In genomic region chrX:39509157-39509556, GRCh38 we compare ENCODE assay signal across 27 cellular contexts.
A peak's percentile ranks its signal among the peaks of the same experiment; 100 is the strongest.
DNase-seq lines count a peak whose midpoint lies in the region; ATAC-seq, FAIRE-seq and TF ChIP-seq lines count a peak whose summit lies in the region.
"Had no signal": no experiment of that assay in that cellular context is flagged by ENCODE, and none has a peak within 500 bp of the region (broad histone marks: within the 10 kb centered on the region; RNA-seq: fewer than 3 reads in every experiment).

No MANE protein-coding gene starts in this region.

- TF ChIP-seq CTCF in endodermal cell (conservative IDR thresholded peaks at IDR 0.05) (no peak), kidney (IDR thresholded peaks at IDR 0.05; ENCODE audit: borderline replicate concordance, extremely low read depth, insufficient read depth) (no peak), H9 (conservative IDR thresholded peaks at IDR 0.05) (no peak)

- H3T11ph ChIP-seq in H9 (ENCODE audit: low read length) = no peak overlapping the region

- H3K4me3 Mint-ChIP-seq in activated naive CD8-positive, alpha-beta T cell treated with anti-CD3 and anti-CD28 coated beads for 36 hours = no peak overlapping the region
- no peak overlapping the region for H3K4me3 Mint-ChIP-seq in activated naive CD8-positive, alpha-beta T cell treated with anti-CD3 and anti-CD28 coated beads, Interleukin-2, amount 50 U/mL, for 24 hours
- H3K4me3 Mint-ChIP-seq in T-helper 17 cell = no peak overlapping the region
- H3K4me3 Mint-ChIP-seq in endodermal cell = no peak overlapping the region
- no peak overlapping the region for H3K4me3 Mint-ChIP-seq in H9
- H3K4me3 Mint-ChIP-seq: CD14-positive monocyte; CD4-positive, alpha-beta memory T cell had no signal

- H3K18ac ChIP-seq in neuronal stem cell (ENCODE audit: low read length) (no peak overlapping the region), H9 (ENCODE audit: insufficient read length, low read depth, low read length) (no peak overlapping the region)

- H3K79me2 ChIP-seq in H9 (ENCODE audit: insufficient read depth, low read length) = no peaks in the 10 kb centered on the region

- H3K4me1 ChIP-seq in endodermal cell (ENCODE audit: control insufficient read depth, insufficient read depth, low read length) (peaks cover 6% of the 10 kb centered on the region), neuronal stem cell (ENCODE audit: control insufficient read depth in 2 of 2, insufficient read depth in 1 of 2, low read depth in 1 of 2, low read length in 2 of 2) (peaks cover 0 to 3% of the 10 kb centered on the region in 2 donors), kidney (ENCODE audit: control insufficient read depth in 1 of 2, insufficient read depth in 1 of 2, low read depth in 1 of 2, low read length in 2 of 2) (no peaks in the 10 kb centered on the region), H9 (ENCODE audit: insufficient read depth, low read length) (no peaks in the 10 kb centered on the region)
- H3K4me1 ChIP-seq: BE2C, BLaER1 had no signal

- H3K4me1 Mint-ChIP-seq in activated naive CD8-positive, alpha-beta T cell treated with anti-CD3 and anti-CD28 coated beads for 36 hours = peaks cover 9% of the 10 kb centered on the region
- peaks cover 29% of the 10 kb centered on the region for H3K4me1 Mint-ChIP-seq in activated naive CD8-positive, alpha-beta T cell treated with anti-CD3 and anti-CD28 coated beads, Interleukin-2, amount 50 U/mL, for 24 hours
- H3K4me1 Mint-ChIP-seq in T-helper 17 cell (peaks cover 3% of the 10 kb centered on the region), endodermal cell (peaks cover 19% of the 10 kb centered on the region), H9 (peaks cover 0 to 4% of the 10 kb centered on the region in 2 experiments; a peak in 1 of 4 replicates)
- H3K4me1 Mint-ChIP-seq: CD14-positive monocyte had no signal

- H3K36me3 ChIP-seq in endodermal cell (ENCODE audit: control insufficient read depth, insufficient read depth, low read length) (no peaks in the 10 kb centered on the region), neuronal stem cell (replicated peaks in 1 of 2; ENCODE audit: control insufficient read depth in 2 of 2, insufficient read depth in 2 of 2, low read length in 2 of 2) (no peaks in the 10 kb centered on the region), kidney (ENCODE audit: control insufficient read depth in 1 of 2, insufficient read depth in 2 of 2, low read length in 2 of 2) (no peaks in the 10 kb centered on the region)
- H3K36me3 ChIP-seq: BE2C, BLaER1 had no signal

- H3K27ac ChIP-seq in endodermal cell (ENCODE audit: low read depth, low read length) (no peak overlapping the region), neuronal stem cell (replicated peaks; ENCODE audit: low read length) (no peak overlapping the region), kidney (ENCODE audit: low read depth in 2 of 2, low read length in 2 of 2) (no peak overlapping the region), H9 (ENCODE audit: insufficient read length, low read depth, low read length) (no peak overlapping the region)
- H3K27ac ChIP-seq: BLaER1 had no signal

- H3K9me3 Mint-ChIP-seq in activated naive CD8-positive, alpha-beta T cell treated with anti-CD3 and anti-CD28 coated beads for 36 hours = peaks cover 1% of the 10 kb centered on the region
- no peaks in the 10 kb centered on the region for H3K9me3 Mint-ChIP-seq in activated naive CD8-positive, alpha-beta T cell treated with anti-CD3 and anti-CD28 coated beads, Interleukin-2, amount 50 U/mL, for 24 hours
- H3K9me3 Mint-ChIP-seq in endodermal cell (peaks cover 46% of the 10 kb centered on the region), H9 (peaks cover 45 to 65% of the 10 kb centered on the region in 2 experiments)

- no peaks in the 10 kb centered on the region for H3K79me1 ChIP-seq in neuronal stem cell (ENCODE audit: low read depth, low read length)
- H3K79me1 ChIP-seq in H9 (ENCODE audit: insufficient read depth, low read depth, low read length, poor library complexity, severe bottlenecking) = no peaks in the 10 kb centered on the region

- no peak for FAIRE-seq in kidney (lab: Jason Lieb, UNC)
- FAIRE-seq: A204.1, GM12878, GM12892, GM18507 had no signal

- no peak overlapping the region for H2AK5ac ChIP-seq in neuronal stem cell (ENCODE audit: low read depth, low read length)
- no peak overlapping the region for H2AK5ac ChIP-seq in H9 (ENCODE audit: insufficient read length, low read length)

- H2BK5ac ChIP-seq in neuronal stem cell (ENCODE audit: low read length) (no peak overlapping the region), H9 (ENCODE audit: insufficient read length, low read length) (no peak overlapping the region)

- H3K4me3 ChIP-seq in endodermal cell (ENCODE audit: low read length) = peak overlapping the region; percentile 58
- no peak overlapping the region for H3K4me3 ChIP-seq in neuronal stem cell (ENCODE audit: low read length in 2 of 2)
- H3K4me3 ChIP-seq in kidney (ENCODE audit: low read length in 2 of 2) = no peak overlapping the region
- H3K4me3 ChIP-seq: BLaER1, GM12878 had no signal

- ATAC-seq in activated naive CD8-positive, alpha-beta T cell treated with anti-CD3 and anti-CD28 coated beads, Interleukin-2, amount 50 U/mL, for 24 hours = no peak
- ATAC-seq in T-helper 17 cell = no peak
- ATAC-seq: GM12878 had no signal

- H3K4me2 ChIP-seq in neuronal stem cell (ENCODE audit: insufficient read depth, low read length, poor library complexity, severe bottlenecking) (no peak overlapping the region), H9 (ENCODE audit: insufficient read depth, insufficient read length, low read length) (no peak overlapping the region)
- H3K4me2 ChIP-seq: BLaER1 had no signal

- H3K4ac ChIP-seq in neuronal stem cell (ENCODE audit: low read length) (no peak overlapping the region), H9 (ENCODE audit: low read depth, low read length) (no peak overlapping the region)

- no peak overlapping the region for H2BK20ac ChIP-seq in H9 (ENCODE audit: low read depth, low read length, poor library complexity, severe bottlenecking)

- no peak overlapping the region for H2BK12ac ChIP-seq in neuronal stem cell (ENCODE audit: low read length)
- no peak overlapping the region for H2BK12ac ChIP-seq in H9 (ENCODE audit: insufficient read length, low read depth, low read length)

- peaks cover 8% of the 10 kb centered on the region for H3K36me3 Mint-ChIP-seq in activated naive CD8-positive, alpha-beta T cell treated with anti-CD3 and anti-CD28 coated beads for 36 hours
- peaks cover 2% of the 10 kb centered on the region for H3K36me3 Mint-ChIP-seq in activated naive CD8-positive, alpha-beta T cell treated with anti-CD3 and anti-CD28 coated beads, Interleukin-2, amount 50 U/mL, for 24 hours (ENCODE audit: low read depth)
- H3K36me3 Mint-ChIP-seq in T-helper 17 cell (ENCODE audit: low read depth) = no peaks in the 10 kb centered on the region
- no peaks in the 10 kb centered on the region for H3K36me3 Mint-ChIP-seq in endodermal cell (ENCODE audit: low read depth)
- H3K36me3 Mint-ChIP-seq in H9 (ENCODE audit: insufficient read depth in 1 of 3, low read depth in 3 of 3) = peaks cover 0 to 16% (median 4%) of the 10 kb centered on the region in 3 experiments; a peak in 6 of 7 replicates
- H3K36me3 Mint-ChIP-seq: CD14-positive monocyte; CD4-positive, alpha-beta memory T cell; CD4-positive, CD25-positive, alpha-beta regulatory T cell had no signal

- intact Hi-C loops in kidney (cut with DNase I) = no loop called here

- H4K8ac ChIP-seq in neuronal stem cell (ENCODE audit: low read depth, low read length) (no peak overlapping the region), H9 (replicated peaks; ENCODE audit: insufficient read length, low read depth, low read length) (no peak overlapping the region)

- H3K56ac ChIP-seq in H9 (ENCODE audit: insufficient read length, low read depth, low read length) = no peak overlapping the region

- H2AFZ ChIP-seq in neuronal stem cell (ENCODE audit: low read length) = no peak overlapping the region
- no peak overlapping the region for H2AFZ ChIP-seq in H9 (ENCODE audit: low read length)

- no peak overlapping the region for H4K5ac ChIP-seq in H9 (ENCODE audit: insufficient read length, low read depth, low read length)

- no peaks in the 10 kb centered on the region for H3K27me3 Mint-ChIP-seq in activated naive CD8-positive, alpha-beta T cell treated with anti-CD3 and anti-CD28 coated beads for 36 hours
- H3K27me3 Mint-ChIP-seq in activated naive CD8-positive, alpha-beta T cell treated with anti-CD3 and anti-CD28 coated beads, Interleukin-2, amount 50 U/mL, for 24 hours = no peaks in the 10 kb centered on the region
- H3K27me3 Mint-ChIP-seq in T-helper 17 cell (no peaks in the 10 kb centered on the region), endodermal cell (ENCODE audit: insufficient read depth) (no peaks in the 10 kb centered on the region), H9 (ENCODE audit: low read depth) (no peaks in the 10 kb centered on the region; the same call in 1 of the 2 replicates)
- H3K27me3 Mint-ChIP-seq: CD4-positive, alpha-beta memory T cell; CD4-positive, CD25-positive, alpha-beta regulatory T cell had no signal

- DNase-seq in activated naive CD8-positive, alpha-beta T cell treated with anti-CD3 and anti-CD28 coated beads for 36 hours = no peak
- no peak for DNase-seq in activated naive CD8-positive, alpha-beta T cell treated with anti-CD3 and anti-CD28 coated beads, Interleukin-2, amount 50 U/mL, for 24 hours
- no peak for DNase-seq in T-helper 17 cell
- no peak for DNase-seq in endodermal cell
- DNase-seq in neuronal stem cell (ENCODE audit: low spot score) = no peak
- no peak for DNase-seq in kidney
- no peak for DNase-seq in H9
- DNase-seq: 8988T; ACHN; BE2C; C1 segment of cervical spinal cord; CD4-positive, alpha-beta memory T cell; CD4-positive, CD25-positive, alpha-beta regulatory T cell; CD8-positive, alpha-beta memory T cell; COR-L47; DMS 273 treated with DMSO at 0.1 percent for 48 hours; DMS153; DMS79; DND-41; EL; GDM1 had no signal

- WGBS in endodermal cell (ENCODE audit: insufficient coverage in 1 of 2, insufficient read length in 1 of 2), 2 experiments = 100% methylated on average over 1 of the region's 1 CpG
- no CpG with 5 or more reads among the region's 1 CpG for WGBS in neuronal stem cell (ENCODE audit: extremely low coverage in 2 of 2, insufficient read length in 2 of 2, insufficient replicate concordance in 1 of 2), 2 donors
- no CpG with 5 or more reads among the region's 1 CpG for WGBS in H9 (ENCODE audit: extremely low coverage, insufficient read length, low lambda C conversion rate)

- H3K23me2 ChIP-seq in H9 (ENCODE audit: insufficient read length, low read depth, low read length, poor library complexity, severe bottlenecking) = no peaks in the 10 kb centered on the region

- H4K91ac ChIP-seq in neuronal stem cell (ENCODE audit: low read depth, low read length, poor library complexity) = no peak overlapping the region
- H4K91ac ChIP-seq in H9 (ENCODE audit: insufficient read length, low read depth, low read length) = no peak overlapping the region

- H3K9ac ChIP-seq in endodermal cell (ENCODE audit: extremely low read depth, low read length, poor library complexity, severe bottlenecking) (no peak overlapping the region), neuronal stem cell (ENCODE audit: low read depth, low read length, poor library complexity) (no peak overlapping the region), kidney (ENCODE audit: low read length in 2 of 2) (no peak overlapping the region), H9 (ENCODE audit: extremely low read depth, insufficient read length, low read length) (no peak overlapping the region)
- H3K9ac ChIP-seq: BLaER1 had no signal

- no peaks in the 10 kb centered on the region for H3K9me3 ChIP-seq in T-helper 17 cell (ENCODE audit: control insufficient read depth, low read length, poor library complexity, severe bottlenecking)
- peaks cover 23% of the 10 kb centered on the region for H3K9me3 ChIP-seq in endodermal cell (ENCODE audit: control insufficient read depth, low read length)
- peaks cover 0 to 4% of the 10 kb centered on the region in 2 donors for H3K9me3 ChIP-seq in neuronal stem cell (replicated peaks in 1 of 2; ENCODE audit: control insufficient read depth in 2 of 2, insufficient read depth in 1 of 2, low read depth in 1 of 2, low read length in 2 of 2)
- peaks cover 0 to 5% of the 10 kb centered on the region in 2 donors for H3K9me3 ChIP-seq in kidney (ENCODE audit: control insufficient read depth in 1 of 2, low read length in 2 of 2)
- H3K9me3 ChIP-seq in H9 (ENCODE audit: control insufficient read depth, low read depth, low read length) = peaks cover 12% of the 10 kb centered on the region
- H3K9me3 ChIP-seq: BE2C had no signal

- H3K27me3 ChIP-seq in endodermal cell (ENCODE audit: control insufficient read depth, insufficient read depth, low read length, poor library complexity, severe bottlenecking) (no peaks in the 10 kb centered on the region), neuronal stem cell (ENCODE audit: control insufficient read depth in 3 of 3, insufficient read depth in 3 of 3, low read depth in 1 of 3, low read length in 3 of 3) (peaks cover 0 to 12% (median 0%) of the 10 kb centered on the region in 3 experiments), H9 (ENCODE audit: insufficient read depth, low read length) (no peaks in the 10 kb centered on the region)
- H3K27me3 ChIP-seq: BE2C, BLaER1 had no signal

- H2BK15ac ChIP-seq in neuronal stem cell (ENCODE audit: low read length) (no peak overlapping the region), H9 (ENCODE audit: low read depth, low read length) (no peak overlapping the region)

- H3K27ac Mint-ChIP-seq in activated naive CD8-positive, alpha-beta T cell treated with anti-CD3 and anti-CD28 coated beads for 36 hours = peak overlapping the region; percentile 48
- H3K27ac Mint-ChIP-seq in activated naive CD8-positive, alpha-beta T cell treated with anti-CD3 and anti-CD28 coated beads, Interleukin-2, amount 50 U/mL, for 24 hours = no peak overlapping the region
- H3K27ac Mint-ChIP-seq in T-helper 17 cell = peak overlapping the region; percentile 27
- no peak overlapping the region for H3K27ac Mint-ChIP-seq in endodermal cell
- H3K27ac Mint-ChIP-seq in H9 = no peak overlapping the region
- H3K27ac Mint-ChIP-seq: CD14-positive monocyte; CD4-positive, alpha-beta memory T cell; CD8-positive, alpha-beta memory T cell had no signal

- H3K23ac ChIP-seq in neuronal stem cell (ENCODE audit: low read depth, low read length, poor library complexity) (no peak overlapping the region), H9 (ENCODE audit: insufficient read length, low read depth, low read length) (no peak overlapping the region)

- no peak overlapping the region for H3K14ac ChIP-seq in neuronal stem cell (ENCODE audit: low read length)
- no peak overlapping the region for H3K14ac ChIP-seq in H9 (ENCODE audit: insufficient read depth, low read length)

- H2BK120ac ChIP-seq in neuronal stem cell (ENCODE audit: low read depth, low read length) (no peak overlapping the region), H9 (ENCODE audit: low read depth, low read length, poor library complexity, severe bottlenecking) (no peak overlapping the region)

- H4K20me1 ChIP-seq in H9 (ENCODE audit: control insufficient read depth, insufficient read depth, insufficient read length) = no peaks in the 10 kb centered on the region
- H4K20me1 ChIP-seq: BLaER1 had no signal

Comparison
In these comparisons a context has a peak if more than half of its experiments do, and no peak if none do; other contexts are left out.
1. H3K27ac Mint-ChIP-seq: peak in activated naive CD8-positive, alpha-beta T cell treated with anti-CD3 and anti-CD28 coated beads for 36 hours (single experiment) and T-helper 17 cell (single experiment); none in activated naive CD8-positive, alpha-beta T cell treated with anti-CD3 and anti-CD28 coated beads, Interleukin-2, amount 50 U/mL, for 24 hours (single experiment), endodermal cell (single experiment) and H9 (0 of 3).